In the genomic region with DNA sequence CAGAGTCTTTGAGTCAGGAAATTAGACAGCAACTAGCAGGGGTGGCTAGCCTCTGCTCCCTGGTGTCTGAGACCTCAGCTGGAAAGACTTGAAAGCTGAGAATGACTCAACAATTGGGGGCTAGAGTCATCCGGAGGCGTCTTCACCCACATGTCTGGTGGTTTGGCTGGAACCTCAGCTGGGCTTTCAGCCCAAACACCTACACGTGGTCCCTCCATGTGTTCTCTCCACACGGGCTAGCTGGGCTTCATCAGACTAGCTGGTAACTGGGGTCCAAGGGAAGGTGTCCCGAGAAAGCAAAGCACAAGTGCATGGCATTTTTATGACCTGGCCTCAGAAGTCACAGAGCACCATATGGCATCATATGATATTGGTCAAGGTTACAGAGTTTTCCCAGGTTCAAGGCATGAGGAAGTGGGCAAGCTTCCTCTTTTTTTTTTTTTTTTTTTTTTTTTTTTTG, we compare ENCODE assay signal across 9 cellular contexts. TPM values are rescaled to one million over a fixed set of nuclear protein-coding genes. Genes with fewer than 3 reads are reported as not detected.
DNase-seq lines count a peak whose midpoint lies in the region; ATAC-seq and TF ChIP-seq lines count a peak whose summit lies in the region.
"Had no signal": no experiment of that assay in that cellular context is flagged by ENCODE, and none has a peak within 500 bp of the region (broad histone marks: within the 10 kb centered on the region; RNA-seq: fewer than 3 reads in every experiment).

No MANE protein-coding gene starts in this region.

- H3K9me3 Mint-ChIP-seq in chondrocyte (ENCODE audit: low read depth): peaks cover 37% of the 10 kb centered on the region
- H3K9me3 Mint-ChIP-seq in naive thymus-derived CD8-positive, alpha-beta T cell: peaks cover 7 to 33% (median 26%) of the 10 kb centered on the region in 9 donors

- H3K27ac Mint-ChIP-seq in chondrocyte (ENCODE audit: unreplicated experiment): no peak overlapping the region
- no peak overlapping the region for H3K27ac Mint-ChIP-seq in naive thymus-derived CD8-positive, alpha-beta T cell

- peaks cover 17% of the 10 kb centered on the region for H3K36me3 Mint-ChIP-seq in chondrocyte (ENCODE audit: low read depth)
- peaks cover 0 to 27% (median 10%) of the 10 kb centered on the region in 3 donors for H3K36me3 Mint-ChIP-seq in naive thymus-derived CD8-positive, alpha-beta T cell

- H3K27ac ChIP-seq in SJCRH30 (no peak overlapping the region), dorsolateral prefrontal cortex (peak overlapping the region in 7 of 59 donors; percentile 23 to 56 (median 36))
- H3K27ac ChIP-seq: C4-2B had no signal

- peak; percentile 87 for ATAC-seq in HG03025 (IDR thresholded peaks at IDR 0.05; ENCODE audit: low FRiP score, unreplicated experiment)
- no peak for ATAC-seq in naive thymus-derived CD8-positive, alpha-beta T cell

- peaks cover 6% of the 10 kb centered on the region for H3K4me1 ChIP-seq in SJCRH30

- no peaks in the 10 kb centered on the region for H3K27me3 Mint-ChIP-seq in chondrocyte (ENCODE audit: low read depth)
- peaks cover 0 to 3% (median 0%) of the 10 kb centered on the region in 5 donors for H3K27me3 Mint-ChIP-seq in naive thymus-derived CD8-positive, alpha-beta T cell

- H3K4me3 ChIP-seq in SJCRH30 (no peak overlapping the region), dorsolateral prefrontal cortex (no peak overlapping the region)

- H3K36me3 ChIP-seq in SJCRH30: no peaks in the 10 kb centered on the region

- H3K9me3 ChIP-seq in SJCRH30 (replicated peaks): peaks cover 3% of the 10 kb centered on the region; the same call in 1 of the 2 replicates

- intact Hi-C loops in dorsolateral prefrontal cortex (cut with DNase I): no loop called here

- no peak for TF ChIP-seq CTCF in dorsolateral prefrontal cortex (IDR thresholded peaks at IDR 0.05 in 54 of 56, conservative IDR thresholded peaks at IDR 0.05 in 2 of 56; ENCODE audit: low read depth in 1 of 56, partially characterized antibody in 56 of 56)
- TF ChIP-seq CTCF in chondrocyte (IDR thresholded peaks at IDR 0.05): no peak

- H3K4me1 Mint-ChIP-seq in chondrocyte (ENCODE audit: low read depth): peaks cover 3% of the 10 kb centered on the region
- peaks cover 0 to 11% (median 0%) of the 10 kb centered on the region in 4 donors for H3K4me1 Mint-ChIP-seq in naive thymus-derived CD8-positive, alpha-beta T cell

- DNase-seq in activated CD4-positive, alpha-beta T cell treated with anti-CD3 and anti-CD28 coated beads for 4 hours: peak; percentile 18 to 48
- DNase-seq in activated CD4-positive, alpha-beta T cell treated with anti-CD3 and anti-CD28 coated beads, Interleukin-2, amount 50 U/mL, for 1 hour: no peak
- peak; percentile 21 to 22 for DNase-seq in SJCRH30
- DNase-seq in dorsolateral prefrontal cortex: peak in 7 of 10 donors; percentile 42 to 69 (median 60)
- DNase-seq in stimulated activated CD8-positive, alpha-beta memory T cell treated with anti-CD3 and anti-CD28 coated beads, Interleukin-12 subunit alpha, Interleukin-12 subunit beta, amount 100 ng/mL, for 4 hours (ENCODE audit: low read depth): peak; percentile 24
- DNase-seq in chondrocyte (ENCODE audit: low spot score): no peak
- DNase-seq in naive thymus-derived CD8-positive, alpha-beta T cell: no peak

- H3K4me3 Mint-ChIP-seq in chondrocyte (ENCODE audit: unreplicated experiment): no peak overlapping the region
- no peak overlapping the region for H3K4me3 Mint-ChIP-seq in naive thymus-derived CD8-positive, alpha-beta T cell

- H3K27me3 ChIP-seq in SJCRH30: no peaks in the 10 kb centered on the region
- H3K27me3 ChIP-seq in dorsolateral prefrontal cortex: no peaks in the 10 kb centered on the region

- POLR2A ChIA-PET in naive thymus-derived CD8-positive, alpha-beta T cell (lab: Charles Lee): no interaction called here

RNA-seq across cellular contexts. Expression of a gene that starts 19.9 kb away (rescaled TPM):
- total RNA-seq in SJCRH30 (2014; rRNA removed; shearing (Covaris generic)): 25.5 and 27.7 TPM in 2 replicates
- total RNA-seq in dorsolateral prefrontal cortex: 100 to 1,000 TPM in 119 of 120 experiments, 10 to 100 TPM in 1; 89.8 to 236 (median 169) TPM
- total RNA-seq in chondrocyte: 50.0 to 58.5 TPM (median 50.5 TPM) in 3 replicates
- total RNA-seq in naive thymus-derived CD8-positive, alpha-beta T cell: 10 to 100 TPM; 47.6 to 49.9 TPM
- 10 to 100 TPM; 14.0 to 17.1 (median 15.0) TPM for polyA plus RNA-seq in naive thymus-derived CD8-positive, alpha-beta T cell

Comparison
In these comparisons a context has a peak if more than half of its experiments do, and no peak if none do; other contexts are left out.
1. DNase-seq: peak in activated CD4-positive, alpha-beta T cell treated with anti-CD3 and anti-CD28 coated beads for 4 hours (2 of 2), SJCRH30 (2 of 2), dorsolateral prefrontal cortex (7 of 10) and stimulated activated CD8-positive, alpha-beta memory T cell treated with anti-CD3 and anti-CD28 coated beads, Interleukin-12 subunit alpha, Interleukin-12 subunit beta, amount 100 ng/mL, for 4 hours (single experiment); none in activated CD4-positive, alpha-beta T cell treated with anti-CD3 and anti-CD28 coated beads, Interleukin-2, amount 50 U/mL, for 1 hour (single experiment), chondrocyte (single experiment) and naive thymus-derived CD8-positive, alpha-beta T cell (0 of 10).